Comparison of ENCODE assay signal across 1 cellular context in the genomic region with DNA sequence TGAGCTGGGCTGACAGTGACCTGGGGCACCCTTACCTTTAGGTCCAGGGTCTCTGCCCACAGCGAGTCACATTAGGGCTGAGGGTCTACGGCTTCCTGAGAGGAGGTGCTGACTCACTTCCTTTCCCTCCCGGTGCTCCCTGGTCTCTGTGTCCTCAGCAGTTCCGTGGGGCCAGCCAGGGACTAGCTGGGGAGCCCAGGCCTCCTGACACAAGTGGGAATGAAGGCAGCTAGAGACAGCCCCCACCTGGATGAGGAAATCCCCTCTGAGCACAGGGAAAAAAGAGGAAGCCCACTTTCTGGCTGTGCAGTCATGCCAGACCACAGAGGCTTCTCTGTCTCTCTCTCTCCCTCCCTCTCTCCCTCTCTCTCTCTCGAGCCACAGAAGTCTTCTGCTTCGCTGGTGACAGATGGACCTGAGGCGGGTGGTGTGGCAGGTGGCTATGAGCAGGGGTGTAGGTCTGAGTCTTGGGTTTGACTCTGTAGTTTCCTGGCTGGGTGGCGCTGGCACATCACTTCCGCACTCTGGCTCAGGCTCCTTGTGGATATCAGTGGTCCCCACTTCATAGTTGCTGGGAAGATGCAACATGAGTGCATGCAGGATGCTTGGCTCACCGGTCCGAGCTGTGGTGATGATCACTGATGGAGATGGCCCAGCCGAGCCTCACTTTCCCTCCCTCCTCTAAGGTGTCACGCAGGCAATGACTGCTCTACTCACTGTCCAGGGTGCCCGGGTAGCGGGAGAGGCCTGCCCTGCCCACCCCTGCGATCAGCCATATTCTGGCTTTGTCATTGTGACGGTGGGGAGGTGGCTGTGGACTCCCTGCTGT.
A peak's percentile ranks its signal among the peaks of the same experiment; 100 is the strongest.
TF ChIP-seq lines count a peak whose summit lies in the region.

No MANE protein-coding gene starts in this region.

TF ChIP-seq in HepG2, 621 proteins besides CTCF, POLR2A, EP300 and RAD21:
- TF ChIP-seq SALL1 (CRISPR knock-in tag; IDR thresholded peaks at IDR 0.05) (peak; percentile 22; the same call in 1 of the 2 replicates), SOX5 (CRISPR knock-in tag; IDR thresholded peaks at IDR 0.05; ENCODE audit: borderline replicate concordance) (no peak), ETV5 (CRISPR knock-in tag; IDR thresholded peaks at IDR 0.05; ENCODE audit: borderline replicate concordance) (peak; percentile 73; the same call in 1 of the 2 replicates), GABPB1 (CRISPR knock-in tag; IDR thresholded peaks at IDR 0.05) (peak; percentile 53), RXRB (CRISPR knock-in tag; IDR thresholded peaks at IDR 0.05; ENCODE audit: borderline replicate concordance) (0 out of 2 replicates have a peak, but pooled peaks have one; percentile 36), SAP130 (CRISPR knock-in tag; IDR thresholded peaks at IDR 0.05; ENCODE audit: low read depth) (peak; percentile 46), RBFOX2 (IDR thresholded peaks at IDR 0.05; ENCODE audit: low read depth, low read length) (no peak), FOSL2 (CRISPR knock-in tag; IDR thresholded peaks at IDR 0.05) (peak; percentile 74), AGO2 (optimal IDR thresholded peaks at IDR 0.05; ENCODE audit: low read depth, low read length) (peak; percentile 18), HOXA3 (CRISPR knock-in tag; IDR thresholded peaks at IDR 0.05) (no peak), ZBTB38 (CRISPR knock-in tag; IDR thresholded peaks at IDR 0.05) (peak; percentile 58; the same call in 1 of the 2 replicates), ZNF263 (CRISPR knock-in tag; IDR thresholded peaks at IDR 0.05) (peak; percentile 94), GABPA (IDR thresholded peaks at IDR 0.05; ENCODE audit: low read depth, low read length) (no peak; the same call in 1 of the 2 replicates), GABPA (CRISPR knock-in tag; IDR thresholded peaks at IDR 0.05; ENCODE audit: low read depth) (peak; percentile 64)
- TF ChIP-seq, protein P1, sequence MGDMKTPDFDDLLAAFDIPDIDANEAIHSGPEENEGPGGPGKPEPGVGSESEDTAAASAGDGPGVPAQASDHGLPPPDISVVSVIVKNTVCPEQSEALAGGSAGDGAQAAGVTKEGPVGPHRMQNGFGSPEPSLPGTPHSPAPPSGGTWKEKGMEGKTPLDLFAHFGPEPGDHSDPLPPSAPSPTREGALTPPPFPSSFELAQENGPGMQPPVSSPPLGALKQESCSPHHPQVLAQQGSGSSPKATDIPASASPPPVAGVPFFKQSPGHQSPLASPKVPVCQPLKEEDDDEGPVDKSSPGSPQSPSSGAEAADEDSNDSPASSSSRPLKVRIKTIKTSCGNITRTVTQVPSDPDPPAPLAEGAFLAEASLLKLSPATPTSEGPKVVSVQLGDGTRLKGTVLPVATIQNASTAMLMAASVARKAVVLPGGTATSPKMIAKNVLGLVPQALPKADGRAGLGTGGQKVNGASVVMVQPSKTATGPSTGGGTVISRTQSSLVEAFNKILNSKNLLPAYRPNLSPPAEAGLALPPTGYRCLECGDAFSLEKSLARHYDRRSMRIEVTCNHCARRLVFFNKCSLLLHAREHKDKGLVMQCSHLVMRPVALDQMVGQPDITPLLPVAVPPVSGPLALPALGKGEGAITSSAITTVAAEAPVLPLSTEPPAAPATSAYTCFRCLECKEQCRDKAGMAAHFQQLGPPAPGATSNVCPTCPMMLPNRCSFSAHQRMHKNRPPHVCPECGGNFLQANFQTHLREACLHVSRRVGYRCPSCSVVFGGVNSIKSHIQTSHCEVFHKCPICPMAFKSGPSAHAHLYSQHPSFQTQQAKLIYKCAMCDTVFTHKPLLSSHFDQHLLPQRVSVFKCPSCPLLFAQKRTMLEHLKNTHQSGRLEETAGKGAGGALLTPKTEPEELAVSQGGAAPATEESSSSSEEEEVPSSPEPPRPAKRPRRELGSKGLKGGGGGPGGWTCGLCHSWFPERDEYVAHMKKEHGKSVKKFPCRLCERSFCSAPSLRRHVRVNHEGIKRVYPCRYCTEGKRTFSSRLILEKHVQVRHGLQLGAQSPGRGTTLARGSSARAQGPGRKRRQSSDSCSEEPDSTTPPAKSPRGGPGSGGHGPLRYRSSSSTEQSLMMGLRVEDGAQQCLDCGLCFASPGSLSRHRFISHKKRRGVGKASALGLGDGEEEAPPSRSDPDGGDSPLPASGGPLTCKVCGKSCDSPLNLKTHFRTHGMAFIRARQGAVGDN (CRISPR knock-in tag; IDR thresholded peaks at IDR 0.05) = peak; percentile 53
- TF ChIP-seq, protein P2, sequence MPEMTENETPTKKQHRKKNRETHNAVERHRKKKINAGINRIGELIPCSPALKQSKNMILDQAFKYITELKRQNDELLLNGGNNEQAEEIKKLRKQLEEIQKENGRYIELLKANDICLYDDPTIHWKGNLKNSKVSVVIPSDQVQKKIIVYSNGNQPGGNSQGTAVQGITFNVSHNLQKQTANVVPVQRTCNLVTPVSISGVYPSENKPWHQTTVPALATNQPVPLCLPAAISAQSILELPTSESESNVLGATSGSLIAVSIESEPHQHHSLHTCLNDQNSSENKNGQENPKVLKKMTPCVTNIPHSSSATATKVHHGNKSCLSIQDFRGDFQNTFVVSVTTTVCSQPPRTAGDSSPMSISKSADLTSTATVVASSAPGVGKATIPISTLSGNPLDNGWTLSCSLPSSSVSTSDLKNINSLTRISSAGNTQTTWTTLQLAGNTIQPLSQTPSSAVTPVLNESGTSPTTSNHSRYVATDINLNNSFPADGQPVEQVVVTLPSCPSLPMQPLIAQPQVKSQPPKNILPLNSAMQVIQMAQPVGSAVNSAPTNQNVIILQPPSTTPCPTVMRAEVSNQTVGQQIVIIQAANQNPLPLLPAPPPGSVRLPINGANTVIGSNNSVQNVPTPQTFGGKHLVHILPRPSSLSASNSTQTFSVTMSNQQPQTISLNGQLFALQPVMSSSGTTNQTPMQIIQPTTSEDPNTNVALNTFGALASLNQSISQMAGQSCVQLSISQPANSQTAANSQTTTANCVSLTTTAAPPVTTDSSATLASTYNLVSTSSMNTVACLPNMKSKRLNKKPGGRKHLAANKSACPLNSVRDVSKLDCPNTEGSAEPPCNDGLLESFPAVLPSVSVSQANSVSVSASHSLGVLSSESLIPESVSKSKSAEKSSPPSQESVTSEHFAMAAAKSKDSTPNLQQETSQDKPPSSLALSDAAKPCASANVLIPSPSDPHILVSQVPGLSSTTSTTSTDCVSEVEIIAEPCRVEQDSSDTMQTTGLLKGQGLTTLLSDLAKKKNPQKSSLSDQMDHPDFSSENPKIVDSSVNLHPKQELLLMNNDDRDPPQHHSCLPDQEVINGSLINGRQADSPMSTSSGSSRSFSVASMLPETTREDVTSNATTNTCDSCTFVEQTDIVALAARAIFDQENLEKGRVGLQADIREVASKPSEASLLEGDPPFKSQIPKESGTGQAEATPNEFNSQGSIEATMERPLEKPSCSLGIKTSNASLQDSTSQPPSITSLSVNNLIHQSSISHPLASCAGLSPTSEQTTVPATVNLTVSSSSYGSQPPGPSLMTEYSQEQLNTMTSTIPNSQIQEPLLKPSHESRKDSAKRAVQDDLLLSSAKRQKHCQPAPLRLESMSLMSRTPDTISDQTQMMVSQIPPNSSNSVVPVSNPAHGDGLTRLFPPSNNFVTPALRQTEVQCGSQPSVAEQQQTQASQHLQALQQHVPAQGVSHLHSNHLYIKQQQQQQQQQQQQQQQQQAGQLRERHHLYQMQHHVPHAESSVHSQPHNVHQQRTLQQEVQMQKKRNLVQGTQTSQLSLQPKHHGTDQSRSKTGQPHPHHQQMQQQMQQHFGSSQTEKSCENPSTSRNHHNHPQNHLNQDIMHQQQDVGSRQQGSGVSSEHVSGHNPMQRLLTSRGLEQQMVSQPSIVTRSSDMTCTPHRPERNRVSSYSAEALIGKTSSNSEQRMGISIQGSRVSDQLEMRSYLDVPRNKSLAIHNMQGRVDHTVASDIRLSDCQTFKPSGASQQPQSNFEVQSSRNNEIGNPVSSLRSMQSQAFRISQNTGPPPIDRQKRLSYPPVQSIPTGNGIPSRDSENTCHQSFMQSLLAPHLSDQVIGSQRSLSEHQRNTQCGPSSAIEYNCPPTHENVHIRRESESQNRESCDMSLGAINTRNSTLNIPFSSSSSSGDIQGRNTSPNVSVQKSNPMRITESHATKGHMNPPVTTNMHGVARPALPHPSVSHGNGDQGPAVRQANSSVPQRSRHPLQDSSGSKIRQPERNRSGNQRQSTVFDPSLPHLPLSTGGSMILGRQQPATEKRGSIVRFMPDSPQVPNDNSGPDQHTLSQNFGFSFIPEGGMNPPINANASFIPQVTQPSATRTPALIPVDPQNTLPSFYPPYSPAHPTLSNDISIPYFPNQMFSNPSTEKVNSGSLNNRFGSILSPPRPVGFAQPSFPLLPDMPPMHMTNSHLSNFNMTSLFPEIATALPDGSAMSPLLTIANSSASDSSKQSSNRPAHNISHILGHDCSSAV (CRISPR knock-in tag; IDR thresholded peaks at IDR 0.05; ENCODE audit: borderline replicate concordance) = no peak
TF ChIP-seq in HepG2: peak in this region for 11.
